In genomic region chr22:21735198-21736083, GRCh38 we compare ENCODE assay signal across 1 cellular context.
A peak's percentile ranks its signal among the peaks of the same experiment; 100 is the strongest.
TF ChIP-seq lines count a peak whose summit lies in the region.

TSS of gene YPEL1 (minus strand) at chr22:21735794. CDS start at chr22:21710744, 25,050 bp downstream.

TF ChIP-seq in HEK293, 187 proteins besides CTCF, POLR2A, EP300 and RAD21 (continued from another document):
- TF ChIP-seq PRDM10 (tag by site-specific recombination; IDR thresholded peaks at IDR 0.05) (peak; percentile 46; the same call in 1 of the 2 replicates), GLIS2 (tag by site-specific recombination; IDR thresholded peaks at IDR 0.05) (0 out of 2 replicates have a peak, but pooled peaks have one; percentile 11), SCRT1 (tag by site-specific recombination; IDR thresholded peaks at IDR 0.05; ENCODE audit: borderline replicate concordance) (peak; percentile 47; the same call in 1 of the 2 replicates), ZBTB26 (tag by site-specific recombination; optimal IDR thresholded peaks at IDR 0.05) (peak; percentile 64), ZNF248 (tag by site-specific recombination; IDR thresholded peaks at IDR 0.05) (no peak), GLI2 (tag by site-specific recombination; IDR thresholded peaks at IDR 0.05; ENCODE audit: borderline replicate concordance, low read depth) (no peak), SP7 (tag by site-specific recombination; IDR thresholded peaks at IDR 0.05) (no peak), ZNF777 (tag by site-specific recombination; IDR thresholded peaks at IDR 0.05; ENCODE audit: borderline replicate concordance) (no peak), KLF1 (tag by site-specific recombination; IDR thresholded peaks at IDR 0.05) (peak; percentile 72)
